In genomic region chr11:73209892-73210291, GRCh38 we compare ENCODE assay signal across 4 cellular contexts. TPM values are rescaled to one million over a fixed set of nuclear protein-coding genes. Genes with fewer than 3 reads are reported as not detected.
"Had no signal": no experiment of that assay in that cellular context is flagged by ENCODE, and none has a peak within 500 bp of the region (broad histone marks: within the 10 kb centered on the region; RNA-seq: fewer than 3 reads in every experiment).

No MANE protein-coding gene starts in this region.

- DNase-seq: IMR-90, KBM-7, KG1 had no signal

- FAIRE-seq: HepG2 had no signal

- ATAC-seq: HepG2 had no signal

RNA-seq across cellular contexts. Expression of gene P2RY2, which starts 8.2 kb away (rescaled TPM):
- total RNA-seq: IMR-90 had no signal
- polyA plus RNA-seq: IMR-90 had no signal
